13 cellular contexts compared by ENCODE assay signal in genomic region chr5:345404-346195, GRCh38. TPM values are rescaled to one million over a fixed set of nuclear protein-coding genes. Genes with fewer than 3 reads are reported as not detected.
DNase-seq lines count a peak whose midpoint lies in the region; ATAC-seq and TF ChIP-seq lines count a peak whose summit lies in the region.
"Had no signal": no experiment of that assay in that cellular context is flagged by ENCODE, and none has a peak within 500 bp of the region (broad histone marks: within the 10 kb centered on the region; RNA-seq: fewer than 3 reads in every experiment).

No MANE protein-coding gene starts in this region.

- H3K27me3 ChIP-seq in HUES48 (ENCODE audit: control insufficient read depth, insufficient read depth, low read length) (peaks cover 20% of the 10 kb centered on the region), prostate gland (replicated peaks; ENCODE audit: insufficient read depth) (no peaks in the 10 kb centered on the region), upper lobe of right lung (no peaks in the 10 kb centered on the region)
- H3K27me3 ChIP-seq: uterus had no signal

- peak; percentile 59 for DNase-seq in activated CD8-positive, alpha-beta memory T cell treated with anti-CD3 and anti-CD28 coated beads for 24 hours
- no peak for DNase-seq in activated CD8-positive, alpha-beta memory T cell treated with anti-CD3 and anti-CD28 coated beads, Interleukin-2, amount 50 U/mL, for 4 hours
- DNase-seq in choroid plexus epithelial cell (ENCODE audit: low read depth): peak; percentile 51
- peak; percentile 79 for DNase-seq in osteocyte (ENCODE audit: extremely low spot score, unreplicated experiment)
- no peak for DNase-seq in prostate gland (ENCODE audit: low spot score)
- DNase-seq in amniotic stem cell (lab: John Stamatoyannopoulos, UW): no peak
- no peak for DNase-seq in upper lobe of right lung
- DNase-seq: stimulated activated CD8-positive, alpha-beta memory T cell treated with anti-CD3 and anti-CD28 coated beads, Interleukin-4, amount 100 ng/mL, for 48 hours; SW 1271; uterus had no signal

- WGBS in prostate gland: 56% methylated on average over 22 of the region's 22 CpGs

- H3K4me3 Mint-ChIP-seq in osteocyte (ENCODE audit: unreplicated experiment): no peak overlapping the region
- H3K4me3 Mint-ChIP-seq: memory B cell had no signal

- H3K27ac ChIP-seq in HUES48 (ENCODE audit: low read depth, low read length) (peak overlapping the region; percentile 7), prostate gland (no peak overlapping the region), upper lobe of right lung (no peak overlapping the region)
- H3K27ac ChIP-seq: parathyroid adenoma, uterus had no signal

- H3K4me1 ChIP-seq in HUES48 (ENCODE audit: control insufficient read depth, insufficient read depth, low read length) (peaks cover 16% of the 10 kb centered on the region), prostate gland (replicated peaks) (no peaks in the 10 kb centered on the region), upper lobe of right lung (no peaks in the 10 kb centered on the region)
- H3K4me1 ChIP-seq: parathyroid adenoma, uterus had no signal

- ATAC-seq in upper lobe of right lung: no peak

- intact Hi-C loops in prostate gland (cut with DNase I): no loop called here
- intact Hi-C loops in upper lobe of right lung (cut with DNase I): no loop called here

- H3K36me3 Mint-ChIP-seq in osteocyte (ENCODE audit: unreplicated experiment): peaks cover 23% of the 10 kb centered on the region

- TF ChIP-seq CTCF in choroid plexus epithelial cell (conservative IDR thresholded peaks at IDR 0.05; ENCODE audit: low read depth, low read length): no peak
- no peak for TF ChIP-seq CTCF in osteocyte (IDR thresholded peaks at IDR 0.05)
- no peak for TF ChIP-seq CTCF in prostate gland (IDR thresholded peaks at IDR 0.05)
- TF ChIP-seq CTCF in upper lobe of right lung (IDR thresholded peaks at IDR 0.05): no peak

- H3K4me3 ChIP-seq in HUES48 (ENCODE audit: low read depth, low read length) (no peak overlapping the region), choroid plexus epithelial cell (ENCODE audit: low read depth, low read length) (no peak overlapping the region), prostate gland (no peak overlapping the region), upper lobe of right lung (no peak overlapping the region)
- H3K4me3 ChIP-seq: uterus had no signal

- H3K9me3 ChIP-seq in HUES48 (ENCODE audit: control insufficient read depth, insufficient read depth, low read length): no peaks in the 10 kb centered on the region
- H3K9me3 ChIP-seq in prostate gland: no peaks in the 10 kb centered on the region
- H3K9me3 ChIP-seq in upper lobe of right lung: no peaks in the 10 kb centered on the region
- H3K9me3 ChIP-seq: uterus had no signal

- no peak for TF ChIP-seq POLR2A in prostate gland (IDR thresholded peaks at IDR 0.05)

- peak overlapping the region; percentile 68 for H3K27ac Mint-ChIP-seq in osteocyte (ENCODE audit: unreplicated experiment)

- H3K36me3 ChIP-seq in HUES48 (ENCODE audit: control insufficient read depth, insufficient read depth, low read length) (no peaks in the 10 kb centered on the region), prostate gland (no peaks in the 10 kb centered on the region), upper lobe of right lung (no peaks in the 10 kb centered on the region)
- H3K36me3 ChIP-seq: uterus had no signal

- H3K9ac ChIP-seq in HUES48 (ENCODE audit: low read depth, low read length): no peak overlapping the region
- H3K9ac ChIP-seq: parathyroid adenoma had no signal

- H3K9me3 Mint-ChIP-seq in osteocyte (ENCODE audit: unreplicated experiment): no peaks in the 10 kb centered on the region
- H3K9me3 Mint-ChIP-seq: memory B cell had no signal

- H3K27me3 Mint-ChIP-seq in osteocyte (ENCODE audit: unreplicated experiment): no peaks in the 10 kb centered on the region

- H3K4me1 Mint-ChIP-seq in osteocyte (ENCODE audit: unreplicated experiment): peaks cover 37% of the 10 kb centered on the region

RNA-seq across cellular contexts. Expression of gene AHRR, which starts 24.1 kb away (rescaled TPM):
- 54.9 and 55.8 TPM in 2 replicates for total RNA-seq in osteocyte
- 10 to 100 TPM in 1 of 2 donors, 1 to 10 TPM in 1; 1.9 to 17.7 TPM for total RNA-seq in prostate gland
- 11.3 TPM for total RNA-seq in upper lobe of right lung

Comparison
In these comparisons a context has a peak if more than half of its experiments do, and no peak if none do; other contexts are left out.
1. DNase-seq: peak in activated CD8-positive, alpha-beta memory T cell treated with anti-CD3 and anti-CD28 coated beads for 24 hours (single experiment), choroid plexus epithelial cell (single experiment) and osteocyte (single experiment); none in activated CD8-positive, alpha-beta memory T cell treated with anti-CD3 and anti-CD28 coated beads, Interleukin-2, amount 50 U/mL, for 4 hours (single experiment), prostate gland (single experiment), amniotic stem cell (single experiment) and upper lobe of right lung (single experiment).